Comparison of ENCODE assay signal across 9 cellular contexts in genomic region chr5:170100051-170100943, GRCh38. TPM values are rescaled to one million over a fixed set of nuclear protein-coding genes. Genes with fewer than 3 reads are reported as not detected.
DNase-seq lines count a peak whose midpoint lies in the region; ATAC-seq, FAIRE-seq and TF ChIP-seq lines count a peak whose summit lies in the region.
"Had no signal": no experiment of that assay in that cellular context is flagged by ENCODE, and none has a peak within 500 bp of the region (broad histone marks: within the 10 kb centered on the region; RNA-seq: fewer than 3 reads in every experiment).

No MANE protein-coding gene starts in this region.

- H3K27me3 ChIP-seq in Caco-2 (replicated peaks; ENCODE audit: control insufficient read depth, insufficient read depth, low read length): no peaks in the 10 kb centered on the region; the same call in 1 of the 2 replicates

- peak; percentile 58 to 68 for TF ChIP-seq CTCF in Caco-2 (IDR thresholded peaks at IDR 0.05; ENCODE audit: insufficient read depth in 1 of 2, low read depth in 1 of 2, low read length in 1 of 2, severe bottlenecking in 1 of 2, unreplicated experiment in 1 of 2)

- H3K4me1 ChIP-seq in Caco-2: no peaks in the 10 kb centered on the region

- CTCF ChIA-PET in Caco-2 (lab: Charles Lee): interaction anchor here (1.1 to 2.5 kb wide), 3 partner anchors 84 to 116 kb away, joined by 5 to 18 read pairs (median 13); no protein-coding TSS in a partner anchor

- H3K27me3 Mint-ChIP-seq in Caco-2 (ENCODE audit: insufficient read depth, unreplicated experiment): peaks cover 11% of the 10 kb centered on the region
- peaks cover 26% of the 10 kb centered on the region for H3K27me3 Mint-ChIP-seq in central memory CD8-positive, alpha-beta T cell
- peaks cover 7% of the 10 kb centered on the region for H3K27me3 Mint-ChIP-seq in activated T-helper 17 cell treated with anti-CD3 and anti-CD28 coated beads, Interleukin-2, amount 50 U/mL, for 72 hours

- POLR2A ChIA-PET in Caco-2 (lab: Charles Lee): no interaction called here

- peaks cover 3% of the 10 kb centered on the region; the same call in 1 of the 2 replicates for H3K9me3 ChIP-seq in Caco-2

- no peak overlapping the region for H3K4me3 Mint-ChIP-seq in Caco-2 (ENCODE audit: unreplicated experiment)
- H3K4me3 Mint-ChIP-seq in central memory CD8-positive, alpha-beta T cell: no peak overlapping the region
- H3K4me3 Mint-ChIP-seq in activated T-helper 17 cell treated with anti-CD3 and anti-CD28 coated beads, Interleukin-2, amount 50 U/mL, for 72 hours: no peak overlapping the region

- H3K27ac Mint-ChIP-seq in Caco-2 (ENCODE audit: unreplicated experiment): no peak overlapping the region
- no peak overlapping the region for H3K27ac Mint-ChIP-seq in central memory CD8-positive, alpha-beta T cell (ENCODE audit: low read depth)
- H3K27ac Mint-ChIP-seq in activated T-helper 17 cell treated with anti-CD3 and anti-CD28 coated beads, Interleukin-2, amount 50 U/mL, for 72 hours: no peak overlapping the region

- intact Hi-C loops in Caco-2 (cut with micrococcal nuclease; ENCODE audit: unreplicated experiment): loop anchor here (1.0 kb wide), 3 partner anchors 84 to 320 kb away; no protein-coding TSS in a partner anchor

- no peaks in the 10 kb centered on the region for H3K9me3 Mint-ChIP-seq in Caco-2 (ENCODE audit: unreplicated experiment)
- no peaks in the 10 kb centered on the region for H3K9me3 Mint-ChIP-seq in central memory CD8-positive, alpha-beta T cell
- H3K9me3 Mint-ChIP-seq in activated T-helper 17 cell treated with anti-CD3 and anti-CD28 coated beads, Interleukin-2, amount 50 U/mL, for 72 hours: no peaks in the 10 kb centered on the region

- DNase-seq in Caco-2 (peak; percentile 77 to 81), H54 (ENCODE audit: insufficient read length, low spot score) (peak; percentile 55), NCI-H2196 treated with DMSO at 0.1 percent for 48 hours (lab: John Stamatoyannopoulos, UW; ENCODE audit: unreplicated experiment) (peak; percentile 7), kidney tubule cell (ENCODE audit: low spot score) (peak; percentile 71)
- peak; percentile 34 for DNase-seq in activated CD4-positive, CD25-positive, alpha-beta regulatory T cell treated with anti-CD3 and anti-CD28 coated beads, Interleukin-2, amount 50 U/mL, for 16 hours (ENCODE audit: low read depth, low spot score)
- peak; percentile 37 to 44 for DNase-seq in central memory CD8-positive, alpha-beta T cell (ENCODE audit: low spot score in 2 of 2)
- DNase-seq in stimulated activated CD4-positive, alpha-beta T cell treated with anti-CD3 and anti-CD28 coated beads, Interleukin-2, amount 100 ng/mL, for 4 hours (ENCODE audit: low read depth): peak; percentile 40

- peaks cover 3% of the 10 kb centered on the region for H3K4me1 Mint-ChIP-seq in Caco-2 (ENCODE audit: low read depth, unreplicated experiment)
- peaks cover 5% of the 10 kb centered on the region for H3K4me1 Mint-ChIP-seq in central memory CD8-positive, alpha-beta T cell
- no peaks in the 10 kb centered on the region for H3K4me1 Mint-ChIP-seq in activated T-helper 17 cell treated with anti-CD3 and anti-CD28 coated beads, Interleukin-2, amount 50 U/mL, for 72 hours

- no peak overlapping the region for H3K4me3 ChIP-seq in Caco-2 (ENCODE audit: low read depth, low read length)

- TF ChIP-seq POLR2A in H54 (IDR thresholded peaks at IDR 0.05; ENCODE audit: low read depth, low read length): no peak

- H3K36me3 Mint-ChIP-seq in Caco-2 (ENCODE audit: insufficient read depth, unreplicated experiment): peaks cover 5% of the 10 kb centered on the region
- H3K36me3 Mint-ChIP-seq in central memory CD8-positive, alpha-beta T cell (ENCODE audit: insufficient read depth): peaks cover 1% of the 10 kb centered on the region
- H3K36me3 Mint-ChIP-seq in activated T-helper 17 cell treated with anti-CD3 and anti-CD28 coated beads, Interleukin-2, amount 50 U/mL, for 72 hours (ENCODE audit: low read depth): no peaks in the 10 kb centered on the region

- no TSS peak for BruUV-seq in Caco-2 (replicated peaks; lab: Mats Ljungman, UMichigan)

- no peak for ATAC-seq in central memory CD8-positive, alpha-beta T cell (replicated peaks; ENCODE audit: extremely low read depth, poor library complexity, severe bottlenecking)
- ATAC-seq in activated T-helper 17 cell treated with anti-CD3 and anti-CD28 coated beads, Interleukin-2, amount 50 U/mL, for 72 hours (replicated peaks): no peak

- H3K36me3 ChIP-seq in Caco-2 (ENCODE audit: control insufficient read depth, insufficient read depth, low read length): no peaks in the 10 kb centered on the region

- no peak for FAIRE-seq in H54 (lab: Jason Lieb, UNC)

RNA-seq across cellular contexts. Expression of gene FOXI1, which starts 5.4 kb away (rescaled TPM):
- total RNA-seq in Caco-2 (2022): 0.14 and 0.39 TPM in 2 replicates
- total RNA-seq in activated T-helper 17 cell treated with anti-CD3 and anti-CD28 coated beads, Interleukin-2, amount 50 U/mL, for 72 hours: not detected
- total RNA-seq: T-helper 1 cell treated with Interleukin-12 subunit alpha and Interleukin-12 subunit beta and Interleukin-4 antibody, amounts not matched to agents 30 ng/mL and 1 ng/mL, for 36 hours had no signal

Comparison
In these comparisons a context has a peak if more than half of its experiments do, and no peak if none do; other contexts are left out.
1. DNase-seq: peak in every context shown above with its lines; median percentile 79 in Caco-2; 71 in kidney tubule cell; 55 in H54; 40 in central memory CD8-positive, alpha-beta T cell; 40 in stimulated activated CD4-positive, alpha-beta T cell treated with anti-CD3 and anti-CD28 coated beads, Interleukin-2, amount 100 ng/mL, for 4 hours; 34 in activated CD4-positive, CD25-positive, alpha-beta regulatory T cell treated with anti-CD3 and anti-CD28 coated beads, Interleukin-2, amount 50 U/mL, for 16 hours; 7 in NCI-H2196 treated with DMSO at 0.1 percent for 48 hours.